Comparison of ENCODE assay signal across 17 cellular contexts in the genomic region with DNA sequence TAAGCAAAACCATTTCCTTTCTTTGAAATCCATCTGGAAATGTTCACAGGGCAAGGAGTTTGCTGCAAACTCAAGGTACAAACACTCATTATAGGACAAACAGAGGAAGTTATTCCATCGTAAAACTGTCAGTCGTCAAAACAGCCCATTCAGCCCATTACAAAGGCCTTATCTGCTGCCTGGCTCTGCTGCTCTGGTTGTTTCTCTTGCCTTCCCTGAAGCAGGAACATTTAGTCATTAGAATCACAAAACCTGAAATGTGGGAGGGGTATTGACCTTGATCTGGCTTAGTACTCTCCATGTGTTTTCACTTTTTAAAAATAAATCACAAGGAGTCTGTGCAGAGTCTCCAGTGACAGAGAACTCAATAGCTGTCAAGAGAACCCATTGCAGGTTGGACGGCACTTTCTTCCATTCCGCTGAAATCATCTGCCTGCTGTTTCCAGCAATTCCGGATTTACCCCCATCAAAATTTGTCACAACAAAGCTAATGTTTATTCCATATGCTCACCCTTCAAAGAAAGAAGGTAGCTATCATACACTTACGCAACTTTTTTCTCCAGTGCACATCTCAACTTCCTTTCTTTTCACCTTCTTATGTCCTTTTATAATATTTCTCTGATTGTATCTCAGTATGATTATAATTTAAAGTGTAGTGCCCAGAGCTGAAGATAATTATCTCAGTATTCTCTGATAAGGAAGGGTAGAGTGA. TPM values are rescaled to one million over a fixed set of nuclear protein-coding genes. Genes with fewer than 3 reads are reported as not detected.
DNase-seq lines count a peak whose midpoint lies in the region; ATAC-seq and TF ChIP-seq lines count a peak whose summit lies in the region.
"Had no signal": no experiment of that assay in that cellular context is flagged by ENCODE, and none has a peak within 500 bp of the region (broad histone marks: within the 10 kb centered on the region; RNA-seq: fewer than 3 reads in every experiment).

No MANE protein-coding gene starts in this region.

- H2AFZ ChIP-seq in PC-3 (ENCODE audit: low read length) (no peak overlapping the region), OCI-LY7 (ENCODE audit: low read length) (no peak overlapping the region)

- H3F3A ChIP-seq in PC-3 (ENCODE audit: low read length, unreplicated experiment) = no peaks in the 10 kb centered on the region

- DNase-seq in NCI-H1417 (lab: John Stamatoyannopoulos, UW) (peak in 2 of 3 experiments; percentile 32 to 73), NCI-H1417 treated with DMSO at 0.1 percent for 48 hours (lab: John Stamatoyannopoulos, UW) (no peak), PC-3 (no peak), left ventricle myocardium superior (no peak), pulmonary artery endothelial cell (ENCODE audit: low read depth, low spot score) (peak; percentile 74), NCI-H510A treated with DMSO at 0.1 percent for 48 hours (lab: John Stamatoyannopoulos, UW) (no peak), OCI-LY7 (ENCODE audit: low spot score) (no peak), MG63 (no peak)
- DNase-seq: 8988T; activated CD4-positive, alpha-beta memory T cell treated with anti-CD3 and anti-CD28 coated beads, Interleukin-2, amount 10 ng/mL, durations not matched to agents 7 days and 5 days; activated naive CD8-positive, alpha-beta T cell treated with anti-CD3 and anti-CD28 coated beads, Interleukin-2, amount 50 U/mL, for 24 hours; CD4-positive, CD25-positive, alpha-beta regulatory T cell; kidney; NCI-H2029 treated with DMSO at 0.1 percent for 48 hours had no signal

- POLR2A ChIA-PET in PC-3 (lab: Charles Lee; ENCODE audit: unreplicated experiment) = no interaction called here
- POLR2A ChIA-PET in OCI-LY7 (lab: Charles Lee) = interaction anchor here (0.8 to 1.2 kb wide), 5 partner anchors 9 to 28 kb away, joined by 3 to 4 read pairs (median 3); no protein-coding TSS in a partner anchor

- H3K9ac ChIP-seq in PC-3 (ENCODE audit: low read length) = no peak overlapping the region
- H3K9ac ChIP-seq: KMS-11 had no signal

- H3K27me3 ChIP-seq in PC-3 (ENCODE audit: low read length) (no peaks in the 10 kb centered on the region), MG63 (peaks cover 27% of the 10 kb centered on the region)
- H3K27me3 ChIP-seq: SJSA1 had no signal

- ATAC-seq in PC-3 (peak; percentile 45), left ventricle myocardium superior (peak; percentile 65)
- ATAC-seq: activated naive CD8-positive, alpha-beta T cell treated with anti-CD3 and anti-CD28 coated beads, Interleukin-2, amount 50 U/mL, for 24 hours had no signal

- TF ChIP-seq CTCF in PC-3 (conservative IDR thresholded peaks at IDR 0.05; ENCODE audit: low read depth, low read length) (no peak), OCI-LY7 (conservative IDR thresholded peaks at IDR 0.05; ENCODE audit: low read length) (no peak)

- intact Hi-C loops in PC-3 (cut with micrococcal nuclease) = loop anchor here (10.0 kb wide), 1 partner anchor 447 kb away; no protein-coding TSS in a partner anchor
- intact Hi-C loops in left ventricle myocardium superior (cut with micrococcal nuclease) = no loop called here
- intact Hi-C loops in OCI-LY7 (cut with micrococcal nuclease; ENCODE audit: unreplicated experiment) = no loop called here

- H3K36me3 ChIP-seq in PC-3 (ENCODE audit: low read depth, low read length) (no peaks in the 10 kb centered on the region), OCI-LY7 (ENCODE audit: insufficient read depth, low read length) (no peaks in the 10 kb centered on the region), MG63 (no peaks in the 10 kb centered on the region)
- H3K36me3 ChIP-seq: prostate gland, SJSA1 had no signal

- H3K4me1 ChIP-seq in PC-3 (ENCODE audit: insufficient read depth, low read length) (peaks cover 3% of the 10 kb centered on the region; the same call in 1 of the 2 replicates), OCI-LY7 (ENCODE audit: insufficient read depth, low read length, poor library complexity, severe bottlenecking) (peaks cover 23% of the 10 kb centered on the region)
- H3K4me1 ChIP-seq: prostate gland, SJSA1 had no signal

- no TSS peak for BruUV-seq in PC-3 (replicated peaks; lab: Mats Ljungman, UMichigan)
- BruUV-seq in OCI-LY7 (replicated peaks; lab: Mats Ljungman, UMichigan) = no TSS peak

- H3K79me2 ChIP-seq in PC-3 (ENCODE audit: low read length) (no peaks in the 10 kb centered on the region), OCI-LY7 (ENCODE audit: insufficient read depth, low read depth, low read length) (no peaks in the 10 kb centered on the region)

- no peaks in the 10 kb centered on the region for H3K9me3 ChIP-seq in PC-3 (ENCODE audit: low read length)
- no peaks in the 10 kb centered on the region; the same call in 1 of the 2 replicates for H3K9me3 ChIP-seq in OCI-LY7 (ENCODE audit: low read length)
- no peaks in the 10 kb centered on the region for H3K9me3 ChIP-seq in MG63
- H3K9me3 ChIP-seq: prostate gland, SJSA1 had no signal

- H3K27ac ChIP-seq in PC-3 (ENCODE audit: low read length) = no peak overlapping the region
- no peak overlapping the region for H3K27ac ChIP-seq in OCI-LY7 (ENCODE audit: low read depth, low read length, poor library complexity, severe bottlenecking)
- H3K27ac ChIP-seq: KMS-11, prostate gland, SJSA1 had no signal

- no peak overlapping the region for H3K4me2 ChIP-seq in PC-3 (ENCODE audit: low read length)
- H3K4me2 ChIP-seq in OCI-LY7 (ENCODE audit: low read length) = no peak overlapping the region
- H3K4me2 ChIP-seq: KMS-11 had no signal

- no peaks in the 10 kb centered on the region for H4K20me1 ChIP-seq in PC-3 (ENCODE audit: low read length)
- no peaks in the 10 kb centered on the region for H4K20me1 ChIP-seq in OCI-LY7 (ENCODE audit: insufficient read depth, low read length)

- no peak overlapping the region for H3K4me3 ChIP-seq in PC-3 (ENCODE audit: low read length)
- H3K4me3 ChIP-seq in OCI-LY7 (ENCODE audit: low read depth, low read length, poor library complexity, severe bottlenecking) = no peak overlapping the region
- no peak overlapping the region for H3K4me3 ChIP-seq in MG63
- H3K4me3 ChIP-seq: prostate gland, SJSA1 had no signal

- CTCF ChIA-PET in PC-3 (lab: Charles Lee) = interaction anchor here (1.2 kb wide), 1 partner anchor 28 kb away, joined by 6 read pairs; no protein-coding TSS in a partner anchor
- CTCF ChIA-PET in OCI-LY7 (lab: Charles Lee; ENCODE audit: unreplicated experiment) = no interaction called here

- no peaks in the 10 kb centered on the region for H3K9me2 ChIP-seq in PC-3 (replicated peaks; ENCODE audit: low read length)
- no peaks in the 10 kb centered on the region for H3K9me2 ChIP-seq in OCI-LY7 (ENCODE audit: insufficient read depth, low read length)

RNA-seq across cellular contexts. Expression of gene ITPR2, which starts 24.6 kb away (rescaled TPM):
- 4.0 and 10.2 TPM in 2 replicates for total RNA-seq in PC-3 (2014; rRNA removed)
- 10.5 TPM for total RNA-seq in left ventricle myocardium superior
- total RNA-seq in pulmonary artery endothelial cell = 48.7 and 96.2 TPM in 2 replicates
- 25.6 and 33.7 TPM in 2 replicates for total RNA-seq in OCI-LY7 (2014; rRNA removed; shearing (Covaris generic))
- total RNA-seq in OCI-LY7 (2022) = 44.7 and 56.6 TPM in 2 replicates
- total RNA-seq in MG63 (2014; rRNA removed; shearing (Covaris generic); ENCODE audit: low replicate concordance) = 3.6 and 4.6 TPM in 2 replicates

Comparison
In these comparisons a context has a peak if more than half of its experiments do, and no peak if none do; other contexts are left out.
1. DNase-seq: peak in NCI-H1417 (2 of 3) and pulmonary artery endothelial cell (single experiment); none in NCI-H1417 treated with DMSO at 0.1 percent for 48 hours (single experiment), PC-3 (single experiment), left ventricle myocardium superior (single experiment), NCI-H510A treated with DMSO at 0.1 percent for 48 hours (single experiment), OCI-LY7 (single experiment) and MG63 (single experiment).